ENCODE assay signal across 27 cellular contexts in the genomic region with DNA sequence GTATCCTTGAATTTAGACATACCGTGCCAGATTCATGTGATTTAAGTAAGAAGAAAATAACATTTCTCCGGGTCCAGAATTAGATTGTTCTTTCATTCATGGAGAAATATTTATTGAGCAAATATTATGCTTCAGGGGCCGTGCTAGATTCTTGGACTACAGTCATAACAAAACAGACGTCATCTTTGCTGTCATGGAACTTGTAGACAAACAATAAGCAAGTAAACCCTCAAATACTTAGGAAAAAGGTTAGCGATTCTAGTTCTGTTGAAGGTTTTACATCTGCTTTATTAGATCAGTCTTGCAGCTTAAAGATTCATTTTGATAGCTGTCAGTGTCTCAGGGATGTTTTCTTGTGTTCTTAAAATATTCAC. TPM values are rescaled to one million over a fixed set of nuclear protein-coding genes. Genes with fewer than 3 reads are reported as not detected.
DNase-seq lines count a peak whose midpoint lies in the region; ATAC-seq and TF ChIP-seq lines count a peak whose summit lies in the region.
"Had no signal": no experiment of that assay in that cellular context is flagged by ENCODE, and none has a peak within 500 bp of the region (broad histone marks: within the 10 kb centered on the region; RNA-seq: fewer than 3 reads in every experiment).

No MANE protein-coding gene starts in this region.

- peaks cover 45% of the 10 kb centered on the region for H3K36me3 Mint-ChIP-seq in activated CD4-positive, alpha-beta memory T cell treated with anti-CD3 and anti-CD28 coated beads for 36 hours

- peak overlapping the region; percentile 78 to 81 for H3K27ac ChIP-seq in ascending aorta
- peak overlapping the region in 2 of 3 donors; percentile 74 to 81 for H3K27ac ChIP-seq in right lobe of liver
- H3K27ac ChIP-seq in thyroid gland = peak overlapping the region; percentile 46 to 92 (median 90)
- H3K27ac ChIP-seq: testis had no signal

- WGBS in right lobe of liver (ENCODE audit: insufficient coverage, low coverage, low lambda C conversion rate, missing lambda C conversion rate) = 51% methylated on average over 5 of the region's 5 CpGs
- WGBS in thyroid gland, 2 donors = 88 to 89% methylated on average over 5 of the region's 5 CpGs

- H3K36me3 ChIP-seq in ascending aorta (peaks cover 23 to 26% of the 10 kb centered on the region in 2 donors), right lobe of liver (peaks cover 0 to 31% (median 16%) of the 10 kb centered on the region in 4 donors), thyroid gland (peaks cover 8 to 16% of the 10 kb centered on the region in 2 donors)

- H3K4me3 ChIP-seq in LNCaP clone FGC (ENCODE audit: low read depth, low read length) (peak overlapping the region; percentile 34; the same call in 1 of the 2 replicates), ascending aorta (no peak overlapping the region), right lobe of liver (no peak overlapping the region), thyroid gland (replicated peaks in 1 of 3) (no peak overlapping the region)
- H3K4me3 ChIP-seq: gastroesophageal sphincter, smooth muscle cell, testis had no signal

- CTCF ChIA-PET in activated CD4-positive, alpha-beta memory T cell treated with anti-CD3 and anti-CD28 coated beads for 36 hours (lab: Charles Lee) = no interaction called here

- intact Hi-C loops in ascending aorta (cut with DNase I) = no loop called here
- intact Hi-C loops in right lobe of liver (cut with DNase I) = no loop called here
- intact Hi-C loops in thyroid gland (cut with DNase I) = no loop called here
- intact Hi-C loops in activated CD4-positive, alpha-beta memory T cell treated with anti-CD3 and anti-CD28 coated beads for 36 hours (cut with micrococcal nuclease) = no loop called here

- H3K9me3 ChIP-seq in ascending aorta (no peaks in the 10 kb centered on the region), right lobe of liver (no peaks in the 10 kb centered on the region), thyroid gland (no peaks in the 10 kb centered on the region)
- H3K9me3 ChIP-seq: gastroesophageal sphincter, testis had no signal

- DNase-seq in LNCaP clone FGC (ENCODE audit: low read depth) = peak; percentile 73
- no peak for DNase-seq in ascending aorta (ENCODE audit: low spot score in 2 of 2)
- no peak for DNase-seq in right lobe of liver
- no peak for DNase-seq in thyroid gland
- DNase-seq in mesenteric fat pad (ENCODE audit: low spot score) = no peak
- DNase-seq in activated CD4-positive, alpha-beta memory T cell treated with anti-CD3 and anti-CD28 coated beads for 36 hours = no peak
- no peak for DNase-seq in hippocampal formation (lab: John Stamatoyannopoulos, UW)
- DNase-seq: activated B cell treated with CpG ODN at 0.5 μM for 24 hours; activated CD4-positive, alpha-beta T cell treated with anti-CD3 and anti-CD28 coated beads, Interleukin-2, amount 50 U/mL, for 4 hours; central memory CD4-positive, alpha-beta T cell; GDM1; islet precursor cell; left ventricle myocardium superior; natural killer cell; NCI-H1092; NCI-H1930; NCI-H524 treated with DMSO at 0.1 percent for 48 hours; NK-92 treated with Interleukin-12 subunit alpha and Interleukin-12 subunit beta, amount 100 ng/mL, for 24 hours; occipital lobe; PC-3; SHP77; stimulated activated CD4-positive, alpha-beta T cell treated with anti-CD3 and anti-CD28 coated beads, Interleukin-2, amount 100 ng/mL, for 48 hours; testis had no signal

- H3K4me1 Mint-ChIP-seq in activated CD4-positive, alpha-beta memory T cell treated with anti-CD3 and anti-CD28 coated beads for 36 hours (ENCODE audit: low read depth) = peaks cover 48% of the 10 kb centered on the region

- no peak overlapping the region for H3K4me3 Mint-ChIP-seq in activated CD4-positive, alpha-beta memory T cell treated with anti-CD3 and anti-CD28 coated beads for 36 hours
- H3K4me3 Mint-ChIP-seq: activated B cell treated with CpG ODN at 0.5 μM for 24 hours; activated naive CD4-positive, alpha-beta T cell treated with anti-CD3 and anti-CD28 coated beads, Interleukin-2, amount 50 U/mL, for 24 hours; natural killer cell had no signal

- TF ChIP-seq POLR2A in right lobe of liver (IDR thresholded peaks at IDR 0.05) (no peak), thyroid gland (IDR thresholded peaks at IDR 0.05) (no peak)

- H3K9me3 Mint-ChIP-seq in activated CD4-positive, alpha-beta memory T cell treated with anti-CD3 and anti-CD28 coated beads for 36 hours = no peaks in the 10 kb centered on the region
- H3K9me3 Mint-ChIP-seq: activated B cell treated with CpG ODN at 0.5 μM for 24 hours; activated naive CD4-positive, alpha-beta T cell treated with anti-CD3 and anti-CD28 coated beads, Interleukin-2, amount 50 U/mL, for 24 hours; natural killer cell had no signal

- no peak overlapping the region for H3K27ac Mint-ChIP-seq in activated CD4-positive, alpha-beta memory T cell treated with anti-CD3 and anti-CD28 coated beads for 36 hours
- H3K27ac Mint-ChIP-seq: activated B cell treated with CpG ODN at 0.5 μM for 24 hours; activated naive CD4-positive, alpha-beta T cell treated with anti-CD3 and anti-CD28 coated beads, Interleukin-2, amount 50 U/mL, for 24 hours had no signal

- POLR2A ChIA-PET in activated CD4-positive, alpha-beta memory T cell treated with anti-CD3 and anti-CD28 coated beads for 36 hours (lab: Charles Lee) = no interaction called here

- ATAC-seq in right lobe of liver (peak in 2 of 4 donors; percentile 46 to 64), HG03565 (IDR thresholded peaks at IDR 0.05; ENCODE audit: unreplicated experiment) (no peak)
- ATAC-seq: gastroesophageal sphincter, natural killer cell, PC-3 had no signal

- H3K4me1 ChIP-seq in ascending aorta (peaks cover 0 to 18% of the 10 kb centered on the region in 2 donors), right lobe of liver (peaks cover 0 to 23% (median 9%) of the 10 kb centered on the region in 4 donors), thyroid gland (peaks cover 33 to 48% of the 10 kb centered on the region in 2 donors)
- H3K4me1 ChIP-seq: testis had no signal

- H3K27me3 Mint-ChIP-seq in activated CD4-positive, alpha-beta memory T cell treated with anti-CD3 and anti-CD28 coated beads for 36 hours = no peaks in the 10 kb centered on the region
- H3K27me3 Mint-ChIP-seq: activated B cell treated with CpG ODN at 0.5 μM for 24 hours; activated naive CD4-positive, alpha-beta T cell treated with anti-CD3 and anti-CD28 coated beads, Interleukin-2, amount 50 U/mL, for 24 hours had no signal

- TF ChIP-seq CTCF in LNCaP clone FGC (IDR thresholded peaks at IDR 0.05; ENCODE audit: control insufficient read depth, extremely low read depth, insufficient read depth) (no peak), ascending aorta (IDR thresholded peaks at IDR 0.05) (no peak), right lobe of liver (IDR thresholded peaks at IDR 0.05) (no peak), thyroid gland (IDR thresholded peaks at IDR 0.05) (no peak)

- H3K27me3 ChIP-seq in ascending aorta = no peaks in the 10 kb centered on the region
- H3K27me3 ChIP-seq in right lobe of liver = no peaks in the 10 kb centered on the region
- no peaks in the 10 kb centered on the region for H3K27me3 ChIP-seq in thyroid gland
- H3K27me3 ChIP-seq: gastroesophageal sphincter, testis had no signal

RNA-seq across cellular contexts. Expression of a gene that starts 16.9 kb away (rescaled TPM):
- total RNA-seq in ascending aorta (6.4 TPM), right lobe of liver (10 to 100 TPM in 2 of 6 experiments, 1 to 10 TPM in 4; 7.1 to 10.9 (median 9.1) TPM), thyroid gland (10 to 100 TPM; 28.6 to 46.9 (median 38.0) TPM), mesenteric fat pad (15.8 TPM)
- total RNA-seq in activated CD4-positive, alpha-beta memory T cell treated with anti-CD3 and anti-CD28 coated beads for 36 hours = 10 to 100 TPM; 20.8 to 21.0 TPM

RNA-seq across cellular contexts. Expression of a gene that starts 43.3 kb away (rescaled TPM):
- total RNA-seq in ascending aorta (115 TPM), right lobe of liver (10 to 100 TPM in 4 of 6 experiments, 1 to 10 TPM in 2; 8.0 to 13.5 (median 12.4) TPM), thyroid gland (10 to 100 TPM; 29.7 to 49.2 (median 39.8) TPM), mesenteric fat pad (25.3 TPM)
- total RNA-seq in activated CD4-positive, alpha-beta memory T cell treated with anti-CD3 and anti-CD28 coated beads for 36 hours = 10 to 100 TPM; 12.4 to 14.9 TPM
